8 cellular contexts compared by ENCODE assay signal in the genomic region with DNA sequence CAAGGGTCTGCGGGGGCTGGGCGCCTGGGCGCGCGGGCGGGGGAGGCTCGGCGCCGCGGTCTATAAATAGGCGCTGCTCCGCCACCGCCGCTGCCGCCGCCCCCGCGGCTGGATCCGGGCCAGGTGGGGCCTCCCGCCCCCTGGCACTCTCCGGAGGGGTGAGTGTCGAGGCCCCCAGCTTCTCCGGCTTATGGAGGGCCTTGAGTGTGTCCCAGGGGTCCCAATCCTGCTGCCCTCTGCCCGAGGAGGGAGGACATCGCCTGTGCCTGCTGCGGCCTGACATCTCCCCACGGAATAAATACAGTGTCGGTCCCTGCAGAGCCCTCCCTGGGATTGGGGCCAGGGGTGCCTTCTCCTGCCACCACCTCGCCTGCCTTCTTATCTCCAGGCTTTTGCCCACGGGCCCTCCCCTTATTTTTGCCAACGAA. TPM values are rescaled to one million over a fixed set of nuclear protein-coding genes. Genes with fewer than 3 reads are reported as not detected.
DNase-seq lines count a peak whose midpoint lies in the region; TF ChIP-seq lines count a peak whose summit lies in the region.
"Had no signal": no experiment of that assay in that cellular context is flagged by ENCODE, and none has a peak within 500 bp of the region (broad histone marks: within the 10 kb centered on the region; RNA-seq: fewer than 3 reads in every experiment).

No MANE protein-coding gene starts in this region.

- H2BK20ac ChIP-seq in H9 (ENCODE audit: low read depth, low read length, poor library complexity, severe bottlenecking), result no peak overlapping the region

- CTCF ChIA-PET in activated CD4-positive, alpha-beta memory T cell treated with anti-CD3 and anti-CD28 coated beads for 36 hours (lab: Charles Lee), result interaction anchor here (1.3 to 2.4 kb wide), 2 partner anchors 11 to 40 kb away, joined by 4 to 10 read pairs; no protein-coding TSS in a partner anchor

- H3K79me2 ChIP-seq in H9 (ENCODE audit: insufficient read depth, low read length), result no peaks in the 10 kb centered on the region

- no peak overlapping the region for H2AK5ac ChIP-seq in H9 (ENCODE audit: insufficient read length, low read length)

- no peak for TF ChIP-seq CTCF in H9 (conservative IDR thresholded peaks at IDR 0.05)

- H3K27me3 Mint-ChIP-seq in H9 (ENCODE audit: low read depth), result peaks cover 76% of the 10 kb centered on the region
- H3K27me3 Mint-ChIP-seq in activated CD4-positive, alpha-beta memory T cell treated with anti-CD3 and anti-CD28 coated beads for 36 hours, result peaks cover 40% of the 10 kb centered on the region

- H4K8ac ChIP-seq in H9 (replicated peaks; ENCODE audit: insufficient read length, low read depth, low read length), result no peak overlapping the region

- H4K5ac ChIP-seq in H9 (ENCODE audit: insufficient read length, low read depth, low read length), result no peak overlapping the region

- H2AFZ ChIP-seq in H9 (ENCODE audit: low read length), result no peak overlapping the region

- H4K20me1 ChIP-seq in H9 (ENCODE audit: control insufficient read depth, insufficient read depth, insufficient read length), result peaks cover 2% of the 10 kb centered on the region

- no peak overlapping the region for H2BK12ac ChIP-seq in H9 (ENCODE audit: insufficient read length, low read depth, low read length)

- intact Hi-C loops in activated CD4-positive, alpha-beta memory T cell treated with anti-CD3 and anti-CD28 coated beads for 36 hours (cut with micrococcal nuclease), result loop anchor here (2.0 to 10.0 kb wide), 2 partner anchors 38 to 74 kb away; no protein-coding TSS in a partner anchor
- intact Hi-C loops in head of caudate nucleus (cut with DNase I), result loop anchor here (2.0 kb wide), 1 partner anchor 38 kb away; no protein-coding TSS in a partner anchor

- no peak overlapping the region for H3K9ac ChIP-seq in H9 (ENCODE audit: extremely low read depth, insufficient read length, low read length)

- peaks cover 13 to 28% of the 10 kb centered on the region in 2 experiments for H3K4me1 Mint-ChIP-seq in H9
- H3K4me1 Mint-ChIP-seq in activated CD4-positive, alpha-beta memory T cell treated with anti-CD3 and anti-CD28 coated beads for 36 hours (ENCODE audit: low read depth), result peaks cover 7% of the 10 kb centered on the region

- peaks cover 6 to 8% of the 10 kb centered on the region in 2 experiments; a peak in 3 of 5 replicates for H3K9me3 Mint-ChIP-seq in H9
- no peaks in the 10 kb centered on the region for H3K9me3 Mint-ChIP-seq in activated CD4-positive, alpha-beta memory T cell treated with anti-CD3 and anti-CD28 coated beads for 36 hours

- H3K79me1 ChIP-seq in H9 (ENCODE audit: insufficient read depth, low read depth, low read length, poor library complexity, severe bottlenecking), result no peaks in the 10 kb centered on the region

- H3T11ph ChIP-seq in H9 (ENCODE audit: low read length), result no peak overlapping the region

- no peak overlapping the region for H3K14ac ChIP-seq in H9 (ENCODE audit: insufficient read depth, low read length)

- H2BK15ac ChIP-seq in H9 (ENCODE audit: low read depth, low read length), result no peak overlapping the region

- H3K4me1 ChIP-seq in H9 (ENCODE audit: insufficient read depth, low read length), result peaks cover 2% of the 10 kb centered on the region; the same call in 1 of the 2 replicates

- no peak overlapping the region for H3K27ac ChIP-seq in H9 (ENCODE audit: insufficient read length, low read depth, low read length)

- H3K4me3 Mint-ChIP-seq in H9, result peak overlapping the region; percentile 46 to 69
- H3K4me3 Mint-ChIP-seq in activated CD4-positive, alpha-beta memory T cell treated with anti-CD3 and anti-CD28 coated beads for 36 hours, result peak overlapping the region; percentile 23

- no peak overlapping the region for H3K56ac ChIP-seq in H9 (ENCODE audit: insufficient read length, low read depth, low read length)

- H3K18ac ChIP-seq in H9 (ENCODE audit: insufficient read length, low read depth, low read length), result no peak overlapping the region

- H3K27me3 ChIP-seq in H9 (ENCODE audit: insufficient read depth, low read length), result peaks cover 46% of the 10 kb centered on the region; the same call in 1 of the 2 replicates

- no peak overlapping the region for H2BK120ac ChIP-seq in H9 (ENCODE audit: low read depth, low read length, poor library complexity, severe bottlenecking)

- H2BK5ac ChIP-seq in H9 (ENCODE audit: insufficient read length, low read length), result no peak overlapping the region

- H3K4me2 ChIP-seq in H9 (ENCODE audit: insufficient read depth, insufficient read length, low read length), result peak overlapping the region; percentile 41

- peaks cover 16% of the 10 kb centered on the region for H3K23me2 ChIP-seq in H9 (ENCODE audit: insufficient read length, low read depth, low read length, poor library complexity, severe bottlenecking)

- POLR2A ChIA-PET in activated CD4-positive, alpha-beta memory T cell treated with anti-CD3 and anti-CD28 coated beads for 36 hours (lab: Charles Lee), result no interaction called here

- no peak overlapping the region for H4K91ac ChIP-seq in H9 (ENCODE audit: insufficient read length, low read depth, low read length)

- no CpG with 5 or more reads among the region's 31 CpGs for WGBS in H9 (ENCODE audit: extremely low coverage, insufficient read length, low lambda C conversion rate)

- no peaks in the 10 kb centered on the region for H3K9me3 ChIP-seq in H9 (ENCODE audit: control insufficient read depth, low read depth, low read length)

- H3K23ac ChIP-seq in H9 (ENCODE audit: insufficient read length, low read depth, low read length), result no peak overlapping the region

- no peak overlapping the region for H3K4ac ChIP-seq in H9 (ENCODE audit: low read depth, low read length)

- H3K27ac Mint-ChIP-seq in H9, result no peak overlapping the region
- peak overlapping the region; percentile 46 for H3K27ac Mint-ChIP-seq in activated CD4-positive, alpha-beta memory T cell treated with anti-CD3 and anti-CD28 coated beads for 36 hours

- no peak for DNase-seq in H9
- no peak for DNase-seq in activated CD4-positive, alpha-beta memory T cell treated with anti-CD3 and anti-CD28 coated beads for 36 hours
- DNase-seq in head of caudate nucleus, result peak in 28 of 42 donors; percentile 26 to 72 (median 54)
- DNase-seq in stimulated activated CD8-positive, alpha-beta memory T cell treated with anti-CD3 and anti-CD28 coated beads, Interleukin-15, amount 100 ng/mL, for 4 hours (ENCODE audit: low read depth in 2 of 2), result peak; percentile 25 to 53
- no peak for DNase-seq in ecto neural progenitor cell (ENCODE audit: low spot score)
- no peak for DNase-seq in NCI-H2029 (lab: John Stamatoyannopoulos, UW)
- no peak for DNase-seq in GM19238 (ENCODE audit: insufficient read length, low spot score)

- H3K36me3 Mint-ChIP-seq in H9 (ENCODE audit: insufficient read depth in 1 of 3, low read depth in 3 of 3), result peaks cover 7 to 18% (median 14%) of the 10 kb centered on the region in 3 experiments; a peak in 6 of 7 replicates
- H3K36me3 Mint-ChIP-seq in activated CD4-positive, alpha-beta memory T cell treated with anti-CD3 and anti-CD28 coated beads for 36 hours, result no peaks in the 10 kb centered on the region

RNA-seq across cellular contexts. Expression of a gene that starts 4.3 kb away (rescaled TPM):
- 2.4 and 3.4 TPM in 2 replicates for total RNA-seq in H9 (2021)
- not detected for total RNA-seq in activated CD4-positive, alpha-beta memory T cell treated with anti-CD3 and anti-CD28 coated beads for 36 hours

RNA-seq across cellular contexts. Expression of a gene that starts 4.8 kb away (rescaled TPM):
- total RNA-seq in H9 (2021), result 17.7 and 17.8 TPM in 2 replicates
- under 1 TPM; 0.41 to 0.43 TPM for total RNA-seq in activated CD4-positive, alpha-beta memory T cell treated with anti-CD3 and anti-CD28 coated beads for 36 hours

RNA-seq across cellular contexts. Expression of a gene that starts 41.5 kb away (rescaled TPM):
- 2.2 and 2.5 TPM in 2 replicates for total RNA-seq in H9 (2021)
- not detected for total RNA-seq in activated CD4-positive, alpha-beta memory T cell treated with anti-CD3 and anti-CD28 coated beads for 36 hours
- total RNA-seq: epithelial cell of proximal tubule had no signal

Comparison
In these comparisons a context has a peak if more than half of its experiments do, and no peak if none do; other contexts are left out.
1. DNase-seq: peak in head of caudate nucleus (28 of 42) and stimulated activated CD8-positive, alpha-beta memory T cell treated with anti-CD3 and anti-CD28 coated beads, Interleukin-15, amount 100 ng/mL, for 4 hours (2 of 2); none in H9 (single experiment), activated CD4-positive, alpha-beta memory T cell treated with anti-CD3 and anti-CD28 coated beads for 36 hours (single experiment), ecto neural progenitor cell (single experiment), NCI-H2029 (single experiment) and GM19238 (single experiment).
2. RNA of a gene that starts 4.8 kb away (total RNA-seq): 17.7 to 17.8 TPM in H9; 0.41 to 0.43 TPM in activated CD4-positive, alpha-beta memory T cell treated with anti-CD3 and anti-CD28 coated beads for 36 hours; every median in the first group is over 10 times any median in the second.